ENCODE assay signal across 8 cellular contexts in genomic region chr7:43764039-43764789, GRCh38. TPM values are rescaled to one million over a fixed set of nuclear protein-coding genes. Genes with fewer than 3 reads are reported as not detected.
DNase-seq lines count a peak whose midpoint lies in the region; ATAC-seq and TF ChIP-seq lines count a peak whose summit lies in the region.

No MANE protein-coding gene starts in this region.

- DNase-seq in GM19240 (ENCODE audit: insufficient read length, low spot score) (peak; percentile 45), LNCaP clone FGC (ENCODE audit: low read depth) (no peak), MCF 10A (ENCODE audit: unreplicated experiment) (peak; percentile 77), omental fat pad (ENCODE audit: low spot score) (peak; percentile 59), endothelial cell (ENCODE audit: low spot score) (no peak), DMS79 (lab: John Stamatoyannopoulos, UW) (no peak)

- H3K27ac Mint-ChIP-seq in MCF 10A (ENCODE audit: low read depth, unreplicated experiment) (peak overlapping the region; percentile 81), endothelial cell (ENCODE audit: unreplicated experiment) (no peak overlapping the region)

- intact Hi-C loops in MCF 10A (cut with micrococcal nuclease) = loop anchor here (2.0 kb wide), 1 partner anchor 35 kb away; the partner anchor contains the start of gene COA1

- peak; percentile 67 for ATAC-seq in omental fat pad (ENCODE audit: low FRiP score)
- ATAC-seq in HG03175 (IDR thresholded peaks at IDR 0.05; ENCODE audit: unreplicated experiment) = no peak
- no peak for ATAC-seq in GM21528 (IDR thresholded peaks at IDR 0.05; ENCODE audit: low FRiP score, unreplicated experiment)

- CTCF ChIA-PET in MCF 10A (lab: Yijun Ruan, JAX) = interaction anchor here (0.6 to 1.6 kb wide), 13 partner anchors 7 to 183 kb away, joined by 3 to 7 read pairs (median 4); partner anchors contain the start of gene STK17A

- POLR2A ChIA-PET in MCF 10A (lab: Yijun Ruan, JAX) = interaction anchor here (0.6 to 11.8 kb wide), 37 partner anchors 8 to 980 kb away, joined by 3 to 188 read pairs (median 5); partner anchors contain the start of genes C7orf25, COA1, MRPL32 and MRPS24

- no peak for TF ChIP-seq CTCF in LNCaP clone FGC (IDR thresholded peaks at IDR 0.05; ENCODE audit: control insufficient read depth, extremely low read depth, insufficient read depth)
- TF ChIP-seq CTCF in MCF 10A (IDR thresholded peaks at IDR 0.05; ENCODE audit: unreplicated experiment) = no peak
- no peak for TF ChIP-seq CTCF in omental fat pad (IDR thresholded peaks at IDR 0.05)
- TF ChIP-seq CTCF in endothelial cell (IDR thresholded peaks at IDR 0.05; ENCODE audit: unreplicated experiment) = no peak

- H3K36me3 Mint-ChIP-seq in MCF 10A (ENCODE audit: insufficient read depth, unreplicated experiment) (peaks cover 13% of the 10 kb centered on the region), endothelial cell (ENCODE audit: low read depth, unreplicated experiment) (no peaks in the 10 kb centered on the region)

- H3K4me3 Mint-ChIP-seq in MCF 10A (ENCODE audit: unreplicated experiment) (peak overlapping the region; percentile 62), endothelial cell (ENCODE audit: unreplicated experiment) (no peak overlapping the region)

- peaks cover 36% of the 10 kb centered on the region for H3K4me1 Mint-ChIP-seq in MCF 10A (ENCODE audit: insufficient read depth, unreplicated experiment)
- peaks cover 4% of the 10 kb centered on the region for H3K4me1 Mint-ChIP-seq in endothelial cell (ENCODE audit: unreplicated experiment)

- H3K4me3 ChIP-seq in LNCaP clone FGC (ENCODE audit: low read depth, low read length) = peak overlapping the region; percentile 9

- no peaks in the 10 kb centered on the region for H3K27me3 Mint-ChIP-seq in MCF 10A (ENCODE audit: insufficient read depth, unreplicated experiment)
- peaks cover 4% of the 10 kb centered on the region for H3K27me3 Mint-ChIP-seq in endothelial cell (ENCODE audit: unreplicated experiment)

- H3K9me3 Mint-ChIP-seq in MCF 10A (ENCODE audit: unreplicated experiment) (no peaks in the 10 kb centered on the region), endothelial cell (ENCODE audit: unreplicated experiment) (no peaks in the 10 kb centered on the region)

- no TSS peak for BruUV-seq in MCF 10A (replicated peaks; lab: Mats Ljungman, UMichigan)

RNA-seq across cellular contexts. Expression of gene BLVRA, which starts 5.7 kb away (rescaled TPM):
- 41.2 and 46.0 TPM in 2 replicates for total RNA-seq in MCF 10A (2022)
- 10 to 100 TPM; 36.3 to 75.3 (median 58.8) TPM for total RNA-seq in omental fat pad
- total RNA-seq in endothelial cell (ENCODE audit: unreplicated experiment) = 18.2 TPM

RNA-seq across cellular contexts. Expression of gene COA1, which starts 34.9 kb away (rescaled TPM):
- total RNA-seq in MCF 10A (2022) = 65.5 and 68.5 TPM in 2 replicates
- 10 to 100 TPM; 34.5 to 57.4 (median 44.3) TPM for total RNA-seq in omental fat pad
- total RNA-seq in endothelial cell (ENCODE audit: unreplicated experiment) = 55.5 TPM

Comparison
In these comparisons a context has a peak if more than half of its experiments do, and no peak if none do; other contexts are left out.
1. DNase-seq: peak in GM19240 (single experiment), MCF 10A (single experiment) and omental fat pad (single experiment); none in LNCaP clone FGC (single experiment), endothelial cell (single experiment) and DMS79 (single experiment).